In the genomic region with DNA sequence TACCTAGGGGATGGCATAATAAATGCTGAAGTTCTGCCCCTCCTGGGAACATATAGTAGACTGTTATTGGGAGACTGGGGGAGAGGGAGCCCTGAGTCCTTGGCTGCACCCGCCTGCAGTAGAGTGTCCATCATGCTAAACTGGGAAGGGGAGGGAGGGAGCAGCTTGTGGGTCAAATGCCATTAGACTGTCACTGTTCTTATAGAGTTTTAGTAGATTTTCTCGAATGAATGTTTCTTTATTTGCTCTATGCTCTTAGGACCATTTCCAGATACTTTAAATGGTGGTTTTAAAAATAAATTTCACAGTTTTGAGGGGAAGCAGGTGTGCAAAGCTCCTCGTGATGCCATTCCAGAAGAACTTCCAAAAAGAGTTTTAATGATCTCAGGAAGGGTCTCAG, we compare ENCODE assay signal across 28 cellular contexts.
"Had no signal": no experiment of that assay in that cellular context is flagged by ENCODE, and none has a peak within 500 bp of the region (broad histone marks: within the 10 kb centered on the region; RNA-seq: fewer than 3 reads in every experiment).

No MANE protein-coding gene starts in this region.

- H3K36me3 Mint-ChIP-seq: natural killer cell; neural progenitor cell; stimulated activated effector memory CD8-positive, alpha-beta T cell treated with anti-CD3 and anti-CD28 coated beads, Interleukin-12 subunit alpha, Interleukin-12 subunit beta, amount 100 ng/mL, for 72 hours had no signal

- H3K27ac Mint-ChIP-seq: natural killer cell; nephron; neural progenitor cell; progenitor cell of endocrine pancreas; stimulated activated effector memory CD8-positive, alpha-beta T cell treated with anti-CD3 and anti-CD28 coated beads, Interleukin-12 subunit alpha, Interleukin-12 subunit beta, amount 100 ng/mL, for 72 hours; stimulated activated naive B cell treated with anti-CD40 and anti-IgM and Interleukin-4, amounts not matched to agents 10 μg/mL and 1 μg/mL and 100 μg/mL, for 72 hours; stimulated activated naive CD8-positive, alpha-beta T cell treated with anti-CD3 and anti-CD28 coated beads, Interleukin-15, Interleukin-2, amounts not matched to agents 100 ng/mL and 50 ng/mL, for 24 hours; type B pancreatic cell had no signal

- H3K4me1 ChIP-seq: neural progenitor cell, parathyroid adenoma, psoas muscle, right lobe of liver, sigmoid colon, stomach, thyroid gland, tibial nerve, upper lobe of right lung, uterus had no signal

- ATAC-seq: natural killer cell; psoas muscle; right cardiac atrium; right lobe of liver; stimulated activated effector memory CD8-positive, alpha-beta T cell treated with anti-CD3 and anti-CD28 coated beads, Interleukin-12 subunit alpha, Interleukin-12 subunit beta, amount 100 ng/mL, for 72 hours; stimulated activated naive B cell treated with anti-CD40 and anti-IgM and Interleukin-4, amounts not matched to agents 10 μg/mL and 1 μg/mL and 100 μg/mL, for 72 hours; upper lobe of right lung had no signal

- H3K27me3 Mint-ChIP-seq: progenitor cell of endocrine pancreas; stimulated activated naive CD8-positive, alpha-beta T cell treated with anti-CD3 and anti-CD28 coated beads, Interleukin-15, Interleukin-2, amounts not matched to agents 100 ng/mL and 50 ng/mL, for 24 hours; type B pancreatic cell had no signal

- H3K4me3 ChIP-seq: neural progenitor cell, ovary, psoas muscle, right lobe of liver, sigmoid colon, stomach, thoracic aorta, thyroid gland, tibial nerve, upper lobe of right lung, uterus had no signal

- H3K9ac ChIP-seq: neural progenitor cell, parathyroid adenoma had no signal

- H3K9me3 Mint-ChIP-seq: natural killer cell had no signal

- H3K27ac ChIP-seq: neural progenitor cell, ovary, parathyroid adenoma, psoas muscle, right lobe of liver, sigmoid colon, stomach, thoracic aorta, thyroid gland, tibial nerve, upper lobe of right lung, uterus had no signal

- H3K36me3 ChIP-seq: neural progenitor cell, ovary, right lobe of liver, sigmoid colon, stomach, thoracic aorta, thyroid gland, tibial nerve, upper lobe of right lung, uterus had no signal

- H3K9me3 ChIP-seq: ovary, psoas muscle, right lobe of liver, sigmoid colon, thoracic aorta, thyroid gland, upper lobe of right lung, uterus had no signal

- H3K4me3 Mint-ChIP-seq: natural killer cell; nephron; neural progenitor cell; stimulated activated effector memory CD8-positive, alpha-beta T cell treated with anti-CD3 and anti-CD28 coated beads, Interleukin-12 subunit alpha, Interleukin-12 subunit beta, amount 100 ng/mL, for 72 hours; stimulated activated naive B cell treated with anti-CD40 and anti-IgM and Interleukin-4, amounts not matched to agents 10 μg/mL and 1 μg/mL and 100 μg/mL, for 72 hours; stimulated activated naive CD8-positive, alpha-beta T cell treated with anti-CD3 and anti-CD28 coated beads, Interleukin-15, Interleukin-2, amounts not matched to agents 100 ng/mL and 50 ng/mL, for 24 hours; type B pancreatic cell had no signal

- H3K79me2 ChIP-seq: parathyroid adenoma had no signal

- DNase-seq: natural killer cell; occipital lobe; ovary; posterior cingulate gyrus; psoas muscle; right cardiac atrium; right lobe of liver; sigmoid colon; small intestine; stimulated activated CD4-positive, alpha-beta T cell treated with anti-CD3 and anti-CD28 coated beads, Interleukin-15, amount 100 ng/mL, for 24 hours; stimulated activated CD4-positive, alpha-beta T cell treated with anti-CD3 and anti-CD28 coated beads, Interleukin-2, amount 100 ng/mL, for 24 hours; stimulated activated CD4-positive, alpha-beta T cell treated with anti-CD3 and anti-CD28 coated beads, Interleukin-2, amount 100 ng/mL, for 48 hours; stimulated activated CD4-positive, alpha-beta T cell treated with anti-CD3 and anti-CD28 coated beads, Interleukin-4, amount 100 ng/mL, for 24 hours; stimulated activated naive B cell treated with anti-CD40 and anti-IgM and Interleukin-4, amounts not matched to agents 10 μg/mL and 1 μg/mL and 100 μg/mL, for 72 hours; stimulated activated naive CD4-positive, alpha-beta T cell treated with Interleukin-2 at 50 U/mL for 16 hours; stomach; thyroid gland; upper lobe of right lung; uterus had no signal

- FAIRE-seq: small intestine had no signal

- H3K4me1 Mint-ChIP-seq: natural killer cell; nephron; neural progenitor cell; stimulated activated effector memory CD8-positive, alpha-beta T cell treated with anti-CD3 and anti-CD28 coated beads, Interleukin-12 subunit alpha, Interleukin-12 subunit beta, amount 100 ng/mL, for 72 hours had no signal

- H3K4me2 ChIP-seq: neural progenitor cell had no signal

- H3K27me3 ChIP-seq: neural progenitor cell, ovary, right lobe of liver, sigmoid colon, stomach, thyroid gland, tibial nerve, upper lobe of right lung had no signal

- H2AFZ ChIP-seq: neural progenitor cell, parathyroid adenoma had no signal
